ENCODE assay signal across 8 cellular contexts in genomic region chr6:32191696-32192607, GRCh38. TPM values are rescaled to one million over a fixed set of nuclear protein-coding genes. Genes with fewer than 3 reads are reported as not detected.
DNase-seq lines count a peak whose midpoint lies in the region; ATAC-seq, FAIRE-seq and TF ChIP-seq lines count a peak whose summit lies in the region.

No MANE protein-coding gene starts in this region.

- H3K79me2 ChIP-seq in HCT116 (ENCODE audit: insufficient read depth, low read length) (peaks cover 13% of the 10 kb centered on the region), hepatocyte (peaks cover 32% of the 10 kb centered on the region)

- peak overlapping the region; percentile 99 for H3K4me3 Mint-ChIP-seq in activated CD8-positive, alpha-beta T cell treated with anti-CD3 and anti-CD28 coated beads, Interleukin-2, amount 10 ng/mL, durations not matched to agents 7 days and 5 days

- H3K36me3 ChIP-seq in HCT116 (ENCODE audit: control insufficient read depth in 1 of 2, insufficient read depth in 2 of 2, low read length in 2 of 2), result peaks cover 0 to 2% of the 10 kb centered on the region in 2 experiments; a peak in 2 of 4 replicates
- H3K36me3 ChIP-seq in hepatocyte (replicated peaks; ENCODE audit: insufficient read depth, low read depth), result no peaks in the 10 kb centered on the region

- peaks cover 27 to 62% of the 10 kb centered on the region in 2 experiments for H3K4me1 ChIP-seq in HCT116 (ENCODE audit: control insufficient read depth in 1 of 2, insufficient read depth in 2 of 2, low read length in 2 of 2)
- peaks cover 30% of the 10 kb centered on the region for H3K4me1 ChIP-seq in hepatocyte (ENCODE audit: insufficient read depth)

- H3K9me3 ChIP-seq in HCT116 (ENCODE audit: control insufficient read depth in 1 of 2, insufficient read depth in 1 of 2, low read depth in 1 of 2, low read length in 2 of 2) (no peaks in the 10 kb centered on the region), hepatocyte (ENCODE audit: low read depth) (no peaks in the 10 kb centered on the region)

- intact Hi-C loops in HCT116 (cut with micrococcal nuclease), result no loop called here

- peaks cover 49% of the 10 kb centered on the region for H3K36me3 Mint-ChIP-seq in activated CD8-positive, alpha-beta T cell treated with anti-CD3 and anti-CD28 coated beads, Interleukin-2, amount 10 ng/mL, durations not matched to agents 7 days and 5 days (ENCODE audit: low read depth)

- 86% methylated on average over 10 of the region's 15 CpGs for WGBS in hepatocyte (ENCODE audit: low lambda C conversion rate, missing lambda C conversion rate)

- H3K27ac Mint-ChIP-seq in activated CD8-positive, alpha-beta T cell treated with anti-CD3 and anti-CD28 coated beads, Interleukin-2, amount 10 ng/mL, durations not matched to agents 7 days and 5 days, result peak overlapping the region; percentile 97

- no peak overlapping the region; the same call in 1 of the 2 replicates for H3K27ac ChIP-seq in HCT116 (ENCODE audit: low read depth, low read length)
- peak overlapping the region; percentile 97 for H3K27ac ChIP-seq in hepatocyte

- H3K9ac ChIP-seq in HCT116 (ENCODE audit: low read length), result no peak overlapping the region; the same call in 1 of the 2 replicates

- BruUV-seq in HCT116 (replicated peaks; lab: Mats Ljungman, UMichigan), result no TSS peak

- no peak for FAIRE-seq in D721Med (lab: Jason Lieb, UNC)

- ATAC-seq in HCT116, result no peak
- ATAC-seq in activated CD8-positive, alpha-beta T cell treated with anti-CD3 and anti-CD28 coated beads, Interleukin-2, amount 10 ng/mL, durations not matched to agents 7 days and 5 days, result no peak

- H3K4me3 ChIP-seq in HCT116 (replicated peaks in 1 of 2; ENCODE audit: low read depth in 1 of 2, low read length in 2 of 2), result no peak overlapping the region
- no peak overlapping the region for H3K4me3 ChIP-seq in hepatocyte

- H4K20me1 ChIP-seq in HCT116 (ENCODE audit: insufficient read depth) (no peaks in the 10 kb centered on the region), hepatocyte (ENCODE audit: insufficient read depth, poor library complexity, severe bottlenecking) (no peaks in the 10 kb centered on the region)

- CTCF ChIA-PET in HCT116 (lab: Charles Lee), result no interaction called here
- CTCF ChIA-PET in activated CD8-positive, alpha-beta T cell treated with anti-CD3 and anti-CD28 coated beads, Interleukin-2, amount 10 ng/mL, durations not matched to agents 7 days and 5 days (lab: Charles Lee), result interaction anchor here (0.9 to 2.5 kb wide), 7 partner anchors 9 to 646 kb away, joined by 3 to 8 read pairs (median 3); partner anchors contain the start of genes AGPAT1 and TAP2

- no peaks in the 10 kb centered on the region for H3K27me3 Mint-ChIP-seq in activated CD8-positive, alpha-beta T cell treated with anti-CD3 and anti-CD28 coated beads, Interleukin-2, amount 10 ng/mL, durations not matched to agents 7 days and 5 days (ENCODE audit: low read depth)

- no peak for TF ChIP-seq RAD21 in HCT116 (IDR thresholded peaks at IDR 0.05; ENCODE audit: low read depth)

- no peaks in the 10 kb centered on the region for H3K9me3 Mint-ChIP-seq in activated CD8-positive, alpha-beta T cell treated with anti-CD3 and anti-CD28 coated beads, Interleukin-2, amount 10 ng/mL, durations not matched to agents 7 days and 5 days (ENCODE audit: insufficient read depth)

- TF ChIP-seq CTCF in HCT116 (IDR thresholded peaks at IDR 0.05 in 2 of 3, conservative IDR thresholded peaks at IDR 0.05 in 1 of 3; ENCODE audit: borderline replicate concordance in 1 of 3, insufficient read depth in 1 of 3, low read depth in 2 of 3, low read length in 2 of 3) (no peak), hepatocyte (IDR thresholded peaks at IDR 0.05; ENCODE audit: poor library complexity) (no peak), D721Med (IDR thresholded peaks at IDR 0.05; ENCODE audit: insufficient read depth, missing control alignments) (no peak)

- no peak for TF ChIP-seq POLR2A in HCT116 (IDR thresholded peaks at IDR 0.05; ENCODE audit: borderline replicate concordance, extremely low read depth, insufficient read depth, insufficient read length)

- H3K9me2 ChIP-seq in HCT116 (ENCODE audit: insufficient read depth), result no peaks in the 10 kb centered on the region
- H3K9me2 ChIP-seq in hepatocyte (replicated peaks; ENCODE audit: insufficient read depth), result no peaks in the 10 kb centered on the region

- H3K4me2 ChIP-seq in HCT116 (ENCODE audit: low read length) (peak overlapping the region; percentile 52), hepatocyte (peak overlapping the region; percentile 41)

- H3K4me1 Mint-ChIP-seq in activated CD8-positive, alpha-beta T cell treated with anti-CD3 and anti-CD28 coated beads, Interleukin-2, amount 10 ng/mL, durations not matched to agents 7 days and 5 days (ENCODE audit: low read depth), result peaks cover 53% of the 10 kb centered on the region

- RAD21 ChIA-PET in HCT116 (lab: Charles Lee; ENCODE audit: low non-redundant PET in 1 of 2, low total read pairs in 2 of 2, uncharacterized antibody in 2 of 2, unreplicated experiment in 2 of 2), result no interaction called here

- DNase-seq in HCT116 (ENCODE audit: low read depth, low spot score) (no peak), hepatocyte (ENCODE audit: low spot score) (no peak), D721Med (ENCODE audit: insufficient read length, low spot score) (no peak), cerebellar nuclear complex (lab: John Stamatoyannopoulos, UW) (no peak), dermis blood vessel endothelial cell (no peak), H4 (ENCODE audit: low spot score) (no peak)
- DNase-seq in activated CD8-positive, alpha-beta T cell treated with anti-CD3 and anti-CD28 coated beads, Interleukin-2, amount 10 ng/mL, durations not matched to agents 7 days and 5 days, result no peak
- DNase-seq in stimulated activated naive CD4-positive, alpha-beta T cell treated with Interleukin-2 at 50 U/mL for 16 hours (lab: John Stamatoyannopoulos, UW), result peak; percentile 15

- H2AFZ ChIP-seq in HCT116 (ENCODE audit: low read depth, low read length, poor library complexity, severe bottlenecking) (no peak overlapping the region), hepatocyte (no peak overlapping the region)

- POLR2A ChIA-PET in HCT116 (lab: Charles Lee), result interaction anchor here (1.0 to 1.7 kb wide), 2 partner anchors 10 to 15 kb away, joined by 4 to 5 read pairs; no protein-coding TSS in a partner anchor
- POLR2A ChIA-PET in activated CD8-positive, alpha-beta T cell treated with anti-CD3 and anti-CD28 coated beads, Interleukin-2, amount 10 ng/mL, durations not matched to agents 7 days and 5 days (lab: Charles Lee), result interaction anchor here (1.0 to 6.5 kb wide), 7 partner anchors 9 to 780 kb away, joined by 3 to 45 read pairs (median 7); partner anchors contain the start of genes ATF6B, FKBPL and RNF5

- H3K27me3 ChIP-seq in HCT116 (ENCODE audit: insufficient read depth, low read length) (no peaks in the 10 kb centered on the region), hepatocyte (no peaks in the 10 kb centered on the region)

RNA-seq across cellular contexts. Expression of gene GPSM3, which starts 0.5 kb away (rescaled TPM):
- total RNA-seq in HCT116 (2021; ENCODE audit: unreplicated experiment), result 1.2 TPM
- 1.8 and 2.2 TPM in 2 replicates for polyA plus RNA-seq in HCT116 (2012)
- total RNA-seq in activated CD8-positive, alpha-beta T cell treated with anti-CD3 and anti-CD28 coated beads, Interleukin-2, amount 10 ng/mL, durations not matched to agents 7 days and 5 days, result 100 to 1,000 TPM; 216 to 223 TPM
- 1.8 and 4.3 TPM in 2 replicates for total RNA-seq in hepatocyte
- 3.4 and 5.7 TPM in 2 replicates for polyA plus RNA-seq in hepatocyte
- 3.1 and 8.7 TPM in 2 replicates for total RNA-seq in dermis blood vessel endothelial cell
- total RNA-seq in H4 (2014; rRNA removed; shearing (Covaris generic)), result 3.2 and 3.9 TPM in 2 replicates

RNA-seq across cellular contexts. Expression of gene PBX2, which starts 1.9 kb away (rescaled TPM):
- total RNA-seq in HCT116 (2021; ENCODE audit: unreplicated experiment), result 79.0 TPM
- 64.4 and 66.7 TPM in 2 replicates for polyA plus RNA-seq in HCT116 (2012)
- total RNA-seq in activated CD8-positive, alpha-beta T cell treated with anti-CD3 and anti-CD28 coated beads, Interleukin-2, amount 10 ng/mL, durations not matched to agents 7 days and 5 days, result 10 to 100 TPM; 60.5 to 68.5 TPM
- total RNA-seq in hepatocyte, result 63.8 and 77.5 TPM in 2 replicates
- polyA plus RNA-seq in hepatocyte, result 20.5 and 21.6 TPM in 2 replicates
- total RNA-seq in dermis blood vessel endothelial cell, result 62.3 and 85.6 TPM in 2 replicates
- total RNA-seq in H4 (2014; rRNA removed; shearing (Covaris generic)), result 14.3 and 17.4 TPM in 2 replicates

RNA-seq across cellular contexts. Expression of gene AGER, which starts 7.9 kb away (rescaled TPM):
- 22.6 TPM for total RNA-seq in HCT116 (2021; ENCODE audit: unreplicated experiment)
- 9.5 and 10.3 TPM in 2 replicates for polyA plus RNA-seq in HCT116 (2012)
- total RNA-seq in activated CD8-positive, alpha-beta T cell treated with anti-CD3 and anti-CD28 coated beads, Interleukin-2, amount 10 ng/mL, durations not matched to agents 7 days and 5 days, result 10 to 100 TPM; 27.8 to 29.9 TPM
- total RNA-seq in hepatocyte, result 4.5 and 5.9 TPM in 2 replicates
- 3.4 and 21.2 TPM in 2 replicates for polyA plus RNA-seq in hepatocyte
- total RNA-seq in dermis blood vessel endothelial cell, result 0.74 and 0.85 TPM in 2 replicates
- total RNA-seq in H4 (2014; rRNA removed; shearing (Covaris generic)), result 0.41 TPM in 1 of 2 replicates, not detected in the other

RNA-seq across cellular contexts. Expression of gene RNF5, which starts 13.7 kb away (rescaled TPM):
- total RNA-seq in HCT116 (2021; ENCODE audit: unreplicated experiment) (45.9 TPM), hepatocyte (133 and 135 TPM in 2 replicates), dermis blood vessel endothelial cell (31.6 and 53.1 TPM in 2 replicates)
- 76.9 and 86.5 TPM in 2 replicates for polyA plus RNA-seq in HCT116 (2012)
- 10 to 100 TPM; 40.4 to 43.3 TPM for total RNA-seq in activated CD8-positive, alpha-beta T cell treated with anti-CD3 and anti-CD28 coated beads, Interleukin-2, amount 10 ng/mL, durations not matched to agents 7 days and 5 days
- polyA plus RNA-seq in hepatocyte, result 169 and 170 TPM in 2 replicates
- total RNA-seq in H4 (2014; rRNA removed; shearing (Covaris generic)), result 55.7 and 56.9 TPM in 2 replicates

RNA-seq across cellular contexts. Expression of gene AGPAT1, which starts 16.1 kb away (rescaled TPM):
- 55.6 TPM for total RNA-seq in HCT116 (2021; ENCODE audit: unreplicated experiment)
- polyA plus RNA-seq in HCT116 (2012), result 60.3 and 68.4 TPM in 2 replicates
- total RNA-seq in activated CD8-positive, alpha-beta T cell treated with anti-CD3 and anti-CD28 coated beads, Interleukin-2, amount 10 ng/mL, durations not matched to agents 7 days and 5 days, result 10 to 100 TPM; 40.4 to 46.6 TPM
- total RNA-seq in hepatocyte, result 59.9 and 62.8 TPM in 2 replicates
- polyA plus RNA-seq in hepatocyte, result 67.6 and 71.4 TPM in 2 replicates
- total RNA-seq in dermis blood vessel endothelial cell, result 9.5 and 22.2 TPM in 2 replicates
- total RNA-seq in H4 (2014; rRNA removed; shearing (Covaris generic)), result 45.6 and 51.3 TPM in 2 replicates

Comparison
In these comparisons a context has a peak if more than half of its experiments do, and no peak if none do; other contexts are left out.
1. RNA of gene GPSM3, which starts 0.5 kb away (total RNA-seq): 216 to 223 TPM in activated CD8-positive, alpha-beta T cell treated with anti-CD3 and anti-CD28 coated beads, Interleukin-2, amount 10 ng/mL, durations not matched to agents 7 days and 5 days; 1.8 to 4.3 TPM in hepatocyte, 3.2 to 3.9 TPM in H4, 3.1 to 8.7 TPM in dermis blood vessel endothelial cell and 1.2 TPM in HCT116 (single experiment); every median in the first group is over 10 times any median in the second.